ENCODE assay signal across 1 cellular context in the genomic region with DNA sequence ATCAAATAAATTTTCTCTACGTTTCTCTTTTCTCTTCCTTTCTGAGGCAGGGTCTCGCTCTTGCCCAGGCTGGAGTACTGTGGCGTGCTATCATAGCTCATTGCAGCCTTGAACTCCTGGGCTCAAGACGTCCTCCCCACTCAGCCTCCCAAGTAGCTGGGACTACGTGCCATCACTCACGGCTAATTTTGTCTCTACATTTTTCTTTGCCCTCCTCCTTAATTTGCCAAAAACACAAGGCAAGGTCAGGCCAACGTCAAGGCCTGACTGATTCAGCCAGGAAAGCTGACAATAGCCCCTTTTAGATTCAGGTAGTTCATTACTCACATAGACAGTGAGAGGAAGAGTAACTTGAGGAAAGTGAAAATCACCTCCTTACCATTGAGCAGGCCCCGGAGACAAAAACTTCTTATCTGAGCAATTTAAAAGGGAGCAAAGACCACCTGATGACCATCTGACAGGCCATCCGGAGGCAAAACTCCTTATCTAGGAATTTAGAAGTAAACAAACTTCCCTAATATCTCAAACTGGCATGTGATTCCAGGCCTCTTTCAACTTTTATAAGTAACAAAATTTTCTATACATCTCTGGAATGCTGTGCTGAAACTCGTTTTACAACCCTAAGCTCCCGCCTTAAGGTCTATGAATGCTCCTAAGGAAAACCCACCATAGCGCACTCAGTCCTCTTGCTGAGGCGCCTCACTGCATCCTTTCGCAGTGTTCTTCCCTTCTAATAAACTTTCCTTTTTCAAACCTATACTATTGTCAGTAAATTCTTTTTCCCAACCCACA.
TF ChIP-seq lines count a peak whose summit lies in the region.

No MANE protein-coding gene starts in this region.

TF ChIP-seq in HepG2, 621 proteins besides CTCF, POLR2A, EP300 and RAD21 (continued from another document and continues in another):
- TF ChIP-seq, protein P1, sequence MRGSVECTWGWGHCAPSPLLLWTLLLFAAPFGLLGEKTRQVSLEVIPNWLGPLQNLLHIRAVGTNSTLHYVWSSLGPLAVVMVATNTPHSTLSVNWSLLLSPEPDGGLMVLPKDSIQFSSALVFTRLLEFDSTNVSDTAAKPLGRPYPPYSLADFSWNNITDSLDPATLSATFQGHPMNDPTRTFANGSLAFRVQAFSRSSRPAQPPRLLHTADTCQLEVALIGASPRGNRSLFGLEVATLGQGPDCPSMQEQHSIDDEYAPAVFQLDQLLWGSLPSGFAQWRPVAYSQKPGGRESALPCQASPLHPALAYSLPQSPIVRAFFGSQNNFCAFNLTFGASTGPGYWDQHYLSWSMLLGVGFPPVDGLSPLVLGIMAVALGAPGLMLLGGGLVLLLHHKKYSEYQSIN (CRISPR knock-in tag; IDR thresholded peaks at IDR 0.05; ENCODE audit: borderline replicate concordance): no peak
- TF ChIP-seq PHF21A (CRISPR knock-in tag; IDR thresholded peaks at IDR 0.05) (peak; percentile 64), ZSCAN29 (CRISPR knock-in tag; conservative IDR thresholded peaks at IDR 0.05) (no peak), ATF1 (CRISPR knock-in tag; IDR thresholded peaks at IDR 0.05) (no peak), ZNF747 (CRISPR knock-in tag; IDR thresholded peaks at IDR 0.05; ENCODE audit: borderline replicate concordance) (peak; percentile 75; the same call in 1 of the 2 replicates), MLLT10 (CRISPR knock-in tag; IDR thresholded peaks at IDR 0.05) (no peak), MTF1 (CRISPR knock-in tag; IDR thresholded peaks at IDR 0.05) (no peak), ZNF263 (CRISPR knock-in tag; IDR thresholded peaks at IDR 0.05) (peak; percentile 91), ZSCAN21 (CRISPR knock-in tag; IDR thresholded peaks at IDR 0.05; ENCODE audit: borderline replicate concordance) (no peak), ZNF746 (CRISPR knock-in tag; IDR thresholded peaks at IDR 0.05) (peak; percentile 15; the same call in 1 of the 2 replicates), MEF2D (CRISPR knock-in tag; IDR thresholded peaks at IDR 0.05) (0 out of 2 replicates have a peak, but pooled peaks have one; percentile 6), HCFC1 (IDR thresholded peaks at IDR 0.05; ENCODE audit: low read depth, low read length) (no peak), ZMYM3 (CRISPR knock-in tag; IDR thresholded peaks at IDR 0.05) (peak; percentile 28; the same call in 1 of the 2 replicates), ZNF570 (CRISPR knock-in tag; IDR thresholded peaks at IDR 0.05; ENCODE audit: borderline replicate concordance) (no peak), SAP130 (CRISPR knock-in tag; IDR thresholded peaks at IDR 0.05; ENCODE audit: low read depth) (no peak), CCDC6 (CRISPR knock-in tag; IDR thresholded peaks at IDR 0.05) (no peak), ZNF205 (CRISPR knock-in tag; IDR thresholded peaks at IDR 0.05) (0 out of 2 replicates have a peak, but pooled peaks have one; percentile 14), TSC22D2 (CRISPR knock-in tag; IDR thresholded peaks at IDR 0.05; ENCODE audit: borderline replicate concordance) (no peak), ZFYVE20 (CRISPR knock-in tag; IDR thresholded peaks at IDR 0.05; ENCODE audit: borderline replicate concordance, low read depth) (no peak), MYC (CRISPR knock-in tag; IDR thresholded peaks at IDR 0.05; ENCODE audit: borderline replicate concordance) (no peak), ZNF501 (CRISPR knock-in tag; IDR thresholded peaks at IDR 0.05) (peak; percentile 58), ZNF543 (CRISPR knock-in tag; IDR thresholded peaks at IDR 0.05) (0 out of 2 replicates have a peak, but pooled peaks have one; percentile 11), ZNF510 (CRISPR knock-in tag; IDR thresholded peaks at IDR 0.05; ENCODE audit: low read depth) (no peak), ZNF589 (CRISPR knock-in tag; conservative IDR thresholded peaks at IDR 0.05) (no peak)
- TF ChIP-seq, protein P2, sequence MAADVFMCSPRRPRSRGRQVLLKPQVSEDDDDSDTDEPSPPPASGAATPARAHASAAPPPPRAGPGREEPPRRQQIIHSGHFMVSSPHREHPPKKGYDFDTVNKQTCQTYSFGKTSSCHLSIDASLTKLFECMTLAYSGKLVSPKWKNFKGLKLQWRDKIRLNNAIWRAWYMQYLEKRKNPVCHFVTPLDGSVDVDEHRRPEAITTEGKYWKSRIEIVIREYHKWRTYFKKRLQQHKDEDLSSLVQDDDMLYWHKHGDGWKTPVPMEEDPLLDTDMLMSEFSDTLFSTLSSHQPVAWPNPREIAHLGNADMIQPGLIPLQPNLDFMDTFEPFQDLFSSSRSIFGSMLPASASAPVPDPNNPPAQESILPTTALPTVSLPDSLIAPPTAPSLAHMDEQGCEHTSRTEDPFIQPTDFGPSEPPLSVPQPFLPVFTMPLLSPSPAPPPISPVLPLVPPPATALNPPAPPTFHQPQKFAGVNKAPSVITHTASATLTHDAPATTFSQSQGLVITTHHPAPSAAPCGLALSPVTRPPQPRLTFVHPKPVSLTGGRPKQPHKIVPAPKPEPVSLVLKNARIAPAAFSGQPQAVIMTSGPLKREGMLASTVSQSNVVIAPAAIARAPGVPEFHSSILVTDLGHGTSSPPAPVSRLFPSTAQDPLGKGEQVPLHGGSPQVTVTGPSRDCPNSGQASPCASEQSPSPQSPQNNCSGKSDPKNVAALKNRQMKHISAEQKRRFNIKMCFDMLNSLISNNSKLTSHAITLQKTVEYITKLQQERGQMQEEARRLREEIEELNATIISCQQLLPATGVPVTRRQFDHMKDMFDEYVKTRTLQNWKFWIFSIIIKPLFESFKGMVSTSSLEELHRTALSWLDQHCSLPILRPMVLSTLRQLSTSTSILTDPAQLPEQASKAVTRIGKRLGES (CRISPR knock-in tag; IDR thresholded peaks at IDR 0.05; ENCODE audit: borderline replicate concordance): no peak
- TF ChIP-seq, protein P3, sequence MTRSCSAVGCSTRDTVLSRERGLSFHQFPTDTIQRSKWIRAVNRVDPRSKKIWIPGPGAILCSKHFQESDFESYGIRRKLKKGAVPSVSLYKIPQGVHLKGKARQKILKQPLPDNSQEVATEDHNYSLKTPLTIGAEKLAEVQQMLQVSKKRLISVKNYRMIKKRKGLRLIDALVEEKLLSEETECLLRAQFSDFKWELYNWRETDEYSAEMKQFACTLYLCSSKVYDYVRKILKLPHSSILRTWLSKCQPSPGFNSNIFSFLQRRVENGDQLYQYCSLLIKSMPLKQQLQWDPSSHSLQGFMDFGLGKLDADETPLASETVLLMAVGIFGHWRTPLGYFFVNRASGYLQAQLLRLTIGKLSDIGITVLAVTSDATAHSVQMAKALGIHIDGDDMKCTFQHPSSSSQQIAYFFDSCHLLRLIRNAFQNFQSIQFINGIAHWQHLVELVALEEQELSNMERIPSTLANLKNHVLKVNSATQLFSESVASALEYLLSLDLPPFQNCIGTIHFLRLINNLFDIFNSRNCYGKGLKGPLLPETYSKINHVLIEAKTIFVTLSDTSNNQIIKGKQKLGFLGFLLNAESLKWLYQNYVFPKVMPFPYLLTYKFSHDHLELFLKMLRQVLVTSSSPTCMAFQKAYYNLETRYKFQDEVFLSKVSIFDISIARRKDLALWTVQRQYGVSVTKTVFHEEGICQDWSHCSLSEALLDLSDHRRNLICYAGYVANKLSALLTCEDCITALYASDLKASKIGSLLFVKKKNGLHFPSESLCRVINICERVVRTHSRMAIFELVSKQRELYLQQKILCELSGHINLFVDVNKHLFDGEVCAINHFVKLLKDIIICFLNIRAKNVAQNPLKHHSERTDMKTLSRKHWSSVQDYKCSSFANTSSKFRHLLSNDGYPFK (CRISPR knock-in tag; IDR thresholded peaks at IDR 0.05; ENCODE audit: borderline replicate concordance): no peak
- TF ChIP-seq, protein P4, sequence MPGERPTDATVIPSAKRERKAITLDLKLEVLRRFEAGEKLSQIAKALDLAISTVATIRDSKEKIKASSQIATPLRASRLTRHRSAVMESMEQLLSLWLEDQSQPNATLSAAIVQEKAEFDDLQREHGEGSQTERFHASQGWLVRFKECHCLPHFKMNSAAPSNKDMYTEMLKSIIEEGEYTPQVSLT (CRISPR knock-in tag; IDR thresholded peaks at IDR 0.05; ENCODE audit: borderline replicate concordance, low read depth): 0 out of 2 replicates have a peak, but pooled peaks have one; percentile 66
- TF ChIP-seq, protein P5, sequence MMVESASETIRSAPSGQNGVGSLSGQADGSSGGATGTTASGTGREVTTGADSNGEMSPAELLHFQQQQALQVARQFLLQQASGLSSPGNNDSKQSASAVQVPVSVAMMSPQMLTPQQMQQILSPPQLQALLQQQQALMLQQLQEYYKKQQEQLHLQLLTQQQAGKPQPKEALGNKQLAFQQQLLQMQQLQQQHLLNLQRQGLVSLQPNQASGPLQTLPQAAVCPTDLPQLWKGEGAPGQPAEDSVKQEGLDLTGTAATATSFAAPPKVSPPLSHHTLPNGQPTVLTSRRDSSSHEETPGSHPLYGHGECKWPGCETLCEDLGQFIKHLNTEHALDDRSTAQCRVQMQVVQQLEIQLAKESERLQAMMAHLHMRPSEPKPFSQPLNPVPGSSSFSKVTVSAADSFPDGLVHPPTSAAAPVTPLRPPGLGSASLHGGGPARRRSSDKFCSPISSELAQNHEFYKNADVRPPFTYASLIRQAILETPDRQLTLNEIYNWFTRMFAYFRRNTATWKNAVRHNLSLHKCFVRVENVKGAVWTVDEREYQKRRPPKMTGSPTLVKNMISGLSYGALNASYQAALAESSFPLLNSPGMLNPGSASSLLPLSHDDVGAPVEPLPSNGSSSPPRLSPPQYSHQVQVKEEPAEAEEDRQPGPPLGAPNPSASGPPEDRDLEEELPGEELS (CRISPR knock-in tag; IDR thresholded peaks at IDR 0.05): 0 out of 2 replicates have a peak, but pooled peaks have one; percentile 37
- TF ChIP-seq, protein P6, sequence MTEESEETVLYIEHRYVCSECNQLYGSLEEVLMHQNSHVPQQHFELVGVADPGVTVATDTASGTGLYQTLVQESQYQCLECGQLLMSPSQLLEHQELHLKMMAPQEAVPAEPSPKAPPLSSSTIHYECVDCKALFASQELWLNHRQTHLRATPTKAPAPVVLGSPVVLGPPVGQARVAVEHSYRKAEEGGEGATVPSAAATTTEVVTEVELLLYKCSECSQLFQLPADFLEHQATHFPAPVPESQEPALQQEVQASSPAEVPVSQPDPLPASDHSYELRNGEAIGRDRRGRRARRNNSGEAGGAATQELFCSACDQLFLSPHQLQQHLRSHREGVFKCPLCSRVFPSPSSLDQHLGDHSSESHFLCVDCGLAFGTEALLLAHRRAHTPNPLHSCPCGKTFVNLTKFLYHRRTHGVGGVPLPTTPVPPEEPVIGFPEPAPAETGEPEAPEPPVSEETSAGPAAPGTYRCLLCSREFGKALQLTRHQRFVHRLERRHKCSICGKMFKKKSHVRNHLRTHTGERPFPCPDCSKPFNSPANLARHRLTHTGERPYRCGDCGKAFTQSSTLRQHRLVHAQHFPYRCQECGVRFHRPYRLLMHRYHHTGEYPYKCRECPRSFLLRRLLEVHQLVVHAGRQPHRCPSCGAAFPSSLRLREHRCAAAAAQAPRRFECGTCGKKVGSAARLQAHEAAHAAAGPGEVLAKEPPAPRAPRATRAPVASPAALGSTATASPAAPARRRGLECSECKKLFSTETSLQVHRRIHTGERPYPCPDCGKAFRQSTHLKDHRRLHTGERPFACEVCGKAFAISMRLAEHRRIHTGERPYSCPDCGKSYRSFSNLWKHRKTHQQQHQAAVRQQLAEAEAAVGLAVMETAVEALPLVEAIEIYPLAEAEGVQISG (CRISPR knock-in tag; IDR thresholded peaks at IDR 0.05): 0 out of 2 replicates have a peak, but pooled peaks have one; percentile 5
- TF ChIP-seq, protein P7, sequence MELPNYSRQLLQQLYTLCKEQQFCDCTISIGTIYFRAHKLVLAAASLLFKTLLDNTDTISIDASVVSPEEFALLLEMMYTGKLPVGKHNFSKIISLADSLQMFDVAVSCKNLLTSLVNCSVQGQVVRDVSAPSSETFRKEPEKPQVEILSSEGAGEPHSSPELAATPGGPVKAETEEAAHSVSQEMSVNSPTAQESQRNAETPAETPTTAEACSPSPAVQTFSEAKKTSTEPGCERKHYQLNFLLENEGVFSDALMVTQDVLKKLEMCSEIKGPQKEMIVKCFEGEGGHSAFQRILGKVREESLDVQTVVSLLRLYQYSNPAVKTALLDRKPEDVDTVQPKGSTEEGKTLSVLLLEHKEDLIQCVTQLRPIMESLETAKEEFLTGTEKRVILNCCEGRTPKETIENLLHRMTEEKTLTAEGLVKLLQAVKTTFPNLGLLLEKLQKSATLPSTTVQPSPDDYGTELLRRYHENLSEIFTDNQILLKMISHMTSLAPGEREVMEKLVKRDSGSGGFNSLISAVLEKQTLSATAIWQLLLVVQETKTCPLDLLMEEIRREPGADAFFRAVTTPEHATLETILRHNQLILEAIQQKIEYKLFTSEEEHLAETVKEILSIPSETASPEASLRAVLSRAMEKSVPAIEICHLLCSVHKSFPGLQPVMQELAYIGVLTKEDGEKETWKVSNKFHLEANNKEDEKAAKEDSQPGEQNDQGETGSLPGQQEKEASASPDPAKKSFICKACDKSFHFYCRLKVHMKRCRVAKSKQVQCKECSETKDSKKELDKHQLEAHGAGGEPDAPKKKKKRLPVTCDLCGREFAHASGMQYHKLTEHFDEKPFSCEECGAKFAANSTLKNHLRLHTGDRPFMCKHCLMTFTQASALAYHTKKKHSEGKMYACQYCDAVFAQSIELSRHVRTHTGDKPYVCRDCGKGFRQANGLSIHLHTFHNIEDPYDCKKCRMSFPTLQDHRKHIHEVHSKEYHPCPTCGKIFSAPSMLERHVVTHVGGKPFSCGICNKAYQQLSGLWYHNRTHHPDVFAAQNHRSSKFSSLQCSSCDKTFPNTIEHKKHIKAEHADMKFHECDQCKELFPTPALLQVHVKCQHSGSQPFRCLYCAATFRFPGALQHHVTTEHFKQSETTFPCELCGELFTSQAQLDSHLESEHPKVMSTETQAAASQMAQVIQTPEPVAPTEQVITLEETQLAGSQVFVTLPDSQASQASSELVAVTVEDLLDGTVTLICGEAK (IDR thresholded peaks at IDR 0.05): no peak
- TF ChIP-seq, protein P7 (CRISPR knock-in tag; IDR thresholded peaks at IDR 0.05): 0 out of 2 replicates have a peak, but pooled peaks have one; percentile 46
